ENCODE assay signal across 8 cellular contexts in the genomic region with DNA sequence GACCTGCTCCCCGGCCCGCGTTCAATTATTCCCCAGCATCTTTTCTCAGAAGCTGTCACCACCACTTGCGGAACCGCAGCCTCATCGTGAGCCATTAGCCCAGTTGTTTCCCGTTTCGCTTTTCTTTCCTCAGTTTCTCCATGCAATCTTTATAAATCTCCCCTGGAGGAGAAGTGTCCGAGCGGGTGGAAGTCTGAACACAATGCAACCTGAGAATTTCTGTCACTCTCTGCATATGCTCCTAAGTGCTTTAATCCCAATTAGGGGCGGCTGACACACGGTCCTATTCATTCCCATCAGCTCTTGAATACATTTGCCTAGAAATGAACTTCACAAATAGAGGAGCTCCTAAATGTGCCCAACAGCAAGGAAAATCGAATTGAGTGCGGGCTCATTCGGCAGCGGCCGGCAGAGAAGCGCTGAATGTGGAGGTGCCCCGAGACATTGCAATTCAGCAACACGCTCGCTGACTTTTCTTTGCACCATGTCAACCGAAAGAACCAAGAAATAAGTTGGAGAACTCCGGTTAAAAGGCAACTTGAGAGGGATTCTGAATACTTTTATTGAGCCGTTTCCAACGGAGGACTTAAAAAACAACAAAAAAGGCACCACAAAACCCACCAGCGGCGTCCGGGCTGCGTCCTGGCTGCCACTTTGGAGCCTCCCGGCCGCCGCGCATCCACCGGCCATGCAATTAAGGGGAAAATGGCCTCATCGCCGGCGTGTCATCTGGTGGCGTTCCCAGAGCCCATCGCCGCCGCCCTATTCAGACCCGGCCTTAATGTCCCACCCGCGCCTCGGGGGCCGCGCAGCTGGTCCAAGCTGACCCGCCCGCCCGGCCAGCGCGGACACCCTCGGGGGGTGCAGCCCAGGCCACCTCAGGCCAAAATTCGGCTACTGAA. TPM values are rescaled to one million over a fixed set of nuclear protein-coding genes. Genes with fewer than 3 reads are reported as not detected.
DNase-seq lines count a peak whose midpoint lies in the region; ATAC-seq and TF ChIP-seq lines count a peak whose summit lies in the region.

No MANE protein-coding gene starts in this region.

- no peak for DNase-seq in CD4-positive, CD25-positive, alpha-beta regulatory T cell
- DNase-seq in astrocyte of the hippocampus (ENCODE audit: low read depth, low spot score), result peak; percentile 33
- no peak for DNase-seq in neural crest cell (ENCODE audit: low read depth, low spot score)
- no peak for DNase-seq in middle frontal gyrus (ENCODE audit: extremely low spot score, low spot score)
- DNase-seq in NCI-H2196 (lab: John Stamatoyannopoulos, UW; ENCODE audit: unreplicated experiment), result no peak
- no peak for DNase-seq in NOMO-1 treated with dmso at 0.1 percent for 144 hours (lab: John Stamatoyannopoulos, UW; ENCODE audit: unreplicated experiment)
- no peak for DNase-seq in inferior parietal cortex (ENCODE audit: extremely low spot score)

- peaks cover 97% of the 10 kb centered on the region for H3K27me3 Mint-ChIP-seq in CD4-positive, CD25-positive, alpha-beta regulatory T cell
- H3K27me3 Mint-ChIP-seq in neural crest cell (ENCODE audit: low read depth), result peaks cover 98% of the 10 kb centered on the region

- ATAC-seq in CD4-positive, CD25-positive, alpha-beta regulatory T cell (ENCODE audit: low read depth in 2 of 2), result no peak
- peak; percentile 28 for ATAC-seq in GM21786 (IDR thresholded peaks at IDR 0.05; ENCODE audit: unreplicated experiment)

- H3K4me3 Mint-ChIP-seq in CD4-positive, CD25-positive, alpha-beta regulatory T cell, result peak overlapping the region; percentile 61 to 87 (median 72)
- peak overlapping the region; percentile 64 for H3K4me3 Mint-ChIP-seq in neural crest cell

- peaks cover 32% of the 10 kb centered on the region for H3K4me1 ChIP-seq in CD4-positive, CD25-positive, alpha-beta regulatory T cell (ENCODE audit: control insufficient read depth, insufficient read depth, low read length, poor library complexity, severe bottlenecking)

- peaks cover 0 to 9% (median 0%) of the 10 kb centered on the region in 7 donors for H3K9me3 Mint-ChIP-seq in CD4-positive, CD25-positive, alpha-beta regulatory T cell
- H3K9me3 Mint-ChIP-seq in neural crest cell, result no peaks in the 10 kb centered on the region

- H3K4me3 ChIP-seq in CD4-positive, CD25-positive, alpha-beta regulatory T cell (ENCODE audit: low read depth, low read length), result peak overlapping the region; percentile 48

- TF ChIP-seq CTCF in neural crest cell (conservative IDR thresholded peaks at IDR 0.05), result no peak

- no peaks in the 10 kb centered on the region for H3K36me3 ChIP-seq in CD4-positive, CD25-positive, alpha-beta regulatory T cell (ENCODE audit: control insufficient read depth, insufficient read depth, low read length)

- H3K4me1 Mint-ChIP-seq in CD4-positive, CD25-positive, alpha-beta regulatory T cell, result peaks cover 10 to 33% (median 20%) of the 10 kb centered on the region in 4 donors
- H3K4me1 Mint-ChIP-seq in neural crest cell, result peaks cover 19% of the 10 kb centered on the region

- H3K9me3 ChIP-seq in CD4-positive, CD25-positive, alpha-beta regulatory T cell (ENCODE audit: control insufficient read depth in 2 of 2, low read length in 2 of 2), result peaks cover 3 to 5% of the 10 kb centered on the region in 2 experiments

- H3K27ac Mint-ChIP-seq in CD4-positive, CD25-positive, alpha-beta regulatory T cell, result no peak overlapping the region
- no peak overlapping the region for H3K27ac Mint-ChIP-seq in neural crest cell (ENCODE audit: unreplicated experiment)

- H3K27ac ChIP-seq in CD4-positive, CD25-positive, alpha-beta regulatory T cell (ENCODE audit: insufficient read depth, low read length, poor library complexity, severe bottlenecking), result no peak overlapping the region

- H3K36me3 Mint-ChIP-seq in CD4-positive, CD25-positive, alpha-beta regulatory T cell, result no peaks in the 10 kb centered on the region
- H3K36me3 Mint-ChIP-seq in neural crest cell (ENCODE audit: low read depth), result no peaks in the 10 kb centered on the region

- peaks cover 74% of the 10 kb centered on the region for H3K27me3 ChIP-seq in CD4-positive, CD25-positive, alpha-beta regulatory T cell (ENCODE audit: control insufficient read depth, insufficient read depth, low read length)

RNA-seq across cellular contexts. Expression of a gene that starts 3.9 kb away (rescaled TPM):
- total RNA-seq in CD4-positive, CD25-positive, alpha-beta regulatory T cell, result not detected
- polyA plus RNA-seq in CD4-positive, CD25-positive, alpha-beta regulatory T cell, result not detected
- total RNA-seq in neural crest cell, result 0.09 and 0.14 TPM in 2 replicates

RNA-seq across cellular contexts. Expression of a gene that starts 34.3 kb away (rescaled TPM):
- total RNA-seq in CD4-positive, CD25-positive, alpha-beta regulatory T cell, result 32.3 TPM
- 10 to 100 TPM; 37.8 to 48.6 (median 47.3) TPM for polyA plus RNA-seq in CD4-positive, CD25-positive, alpha-beta regulatory T cell
- total RNA-seq in neural crest cell, result 45.5 and 56.4 TPM in 2 replicates
